ENCODE assay signal across 8 cellular contexts in genomic region chr1:229271448-229272120, GRCh38. TPM values are rescaled to one million over a fixed set of nuclear protein-coding genes. Genes with fewer than 3 reads are reported as not detected.
DNase-seq lines count a peak whose midpoint lies in the region; ATAC-seq and TF ChIP-seq lines count a peak whose summit lies in the region.

No MANE protein-coding gene starts in this region.

- TF ChIP-seq POLR2A in gastroesophageal sphincter (IDR thresholded peaks at IDR 0.05) = no peak

- H3K27ac Mint-ChIP-seq in activated CD8-positive, alpha-beta memory T cell treated with anti-CD3 and anti-CD28 coated beads, Interleukin-2, amount 10 ng/mL, durations not matched to agents 7 days and 5 days = peak overlapping the region; percentile 64
- peak overlapping the region; percentile 89 for H3K27ac Mint-ChIP-seq in osteocyte (ENCODE audit: unreplicated experiment)

- ATAC-seq in activated CD8-positive, alpha-beta memory T cell treated with anti-CD3 and anti-CD28 coated beads, Interleukin-2, amount 10 ng/mL, durations not matched to agents 7 days and 5 days = peak; percentile 71
- ATAC-seq in HG02759 (IDR thresholded peaks at IDR 0.05; ENCODE audit: unreplicated experiment) = peak; percentile 49
- peak; percentile 33 for ATAC-seq in gastroesophageal sphincter

- H3K36me3 ChIP-seq in gastroesophageal sphincter = peaks cover 0 to 4% of the 10 kb centered on the region in 2 donors

- no peaks in the 10 kb centered on the region for H3K27me3 Mint-ChIP-seq in activated CD8-positive, alpha-beta memory T cell treated with anti-CD3 and anti-CD28 coated beads, Interleukin-2, amount 10 ng/mL, durations not matched to agents 7 days and 5 days
- H3K27me3 Mint-ChIP-seq in osteocyte (ENCODE audit: unreplicated experiment) = no peaks in the 10 kb centered on the region

- H3K9me3 Mint-ChIP-seq in activated CD8-positive, alpha-beta memory T cell treated with anti-CD3 and anti-CD28 coated beads, Interleukin-2, amount 10 ng/mL, durations not matched to agents 7 days and 5 days (ENCODE audit: low read depth) = peaks cover 4% of the 10 kb centered on the region
- H3K9me3 Mint-ChIP-seq in osteocyte (ENCODE audit: unreplicated experiment) = peaks cover 9% of the 10 kb centered on the region

- no peaks in the 10 kb centered on the region for H3K27me3 ChIP-seq in gastroesophageal sphincter

- H3K4me1 Mint-ChIP-seq in activated CD8-positive, alpha-beta memory T cell treated with anti-CD3 and anti-CD28 coated beads, Interleukin-2, amount 10 ng/mL, durations not matched to agents 7 days and 5 days = peaks cover 24% of the 10 kb centered on the region
- H3K4me1 Mint-ChIP-seq in osteocyte (ENCODE audit: unreplicated experiment) = peaks cover 41% of the 10 kb centered on the region

- DNase-seq in activated CD8-positive, alpha-beta memory T cell treated with anti-CD3 and anti-CD28 coated beads, Interleukin-2, amount 10 ng/mL, durations not matched to agents 7 days and 5 days = peak; percentile 58
- DNase-seq in activated CD8-positive, alpha-beta memory T cell treated with anti-CD3 and anti-CD28 coated beads for 24 hours = no peak
- peak; percentile 36 for DNase-seq in NCI-H345 (lab: John Stamatoyannopoulos, UW)
- DNase-seq in activated T-helper 9 cell treated with anti-CD3 and anti-CD28 coated beads, Interleukin-2, amount 50 U/mL, for 16 hours (ENCODE audit: low read depth) = peak; percentile 17
- DNase-seq in osteocyte (ENCODE audit: extremely low spot score, unreplicated experiment) = no peak
- no peak for DNase-seq in H4 (ENCODE audit: low spot score)

- peak overlapping the region; percentile 84 to 96 for H3K4me3 ChIP-seq in gastroesophageal sphincter

- H3K27ac ChIP-seq in gastroesophageal sphincter = peak overlapping the region; percentile 71 to 95 (median 94)

- H3K9me3 ChIP-seq in gastroesophageal sphincter = peaks cover 0 to 10% (median 0%) of the 10 kb centered on the region in 3 donors

- no peak for TF ChIP-seq EP300 in gastroesophageal sphincter (IDR thresholded peaks at IDR 0.05)

- peak in 1 of 4 experiments; percentile 46 for TF ChIP-seq CTCF in gastroesophageal sphincter (IDR thresholded peaks at IDR 0.05)
- TF ChIP-seq CTCF in osteocyte (IDR thresholded peaks at IDR 0.05) = peak; percentile 27

- peaks cover 6 to 75% (median 29%) of the 10 kb centered on the region in 3 donors for H3K4me1 ChIP-seq in gastroesophageal sphincter

- 0% methylated on average over 7 to 9 of the region's 31 CpGs for WGBS in gastroesophageal sphincter (ENCODE audit: low coverage in 1 of 2), 2 donors

- H3K36me3 Mint-ChIP-seq in activated CD8-positive, alpha-beta memory T cell treated with anti-CD3 and anti-CD28 coated beads, Interleukin-2, amount 10 ng/mL, durations not matched to agents 7 days and 5 days = peaks cover 15% of the 10 kb centered on the region
- peaks cover 7% of the 10 kb centered on the region for H3K36me3 Mint-ChIP-seq in osteocyte (ENCODE audit: unreplicated experiment)

- peak overlapping the region; percentile 85 for H3K4me3 Mint-ChIP-seq in activated CD8-positive, alpha-beta memory T cell treated with anti-CD3 and anti-CD28 coated beads, Interleukin-2, amount 10 ng/mL, durations not matched to agents 7 days and 5 days
- H3K4me3 Mint-ChIP-seq in osteocyte (ENCODE audit: unreplicated experiment) = peak overlapping the region; percentile 97

- CTCF ChIA-PET in activated CD8-positive, alpha-beta memory T cell treated with anti-CD3 and anti-CD28 coated beads, Interleukin-2, amount 10 ng/mL, durations not matched to agents 7 days and 5 days (lab: Charles Lee) = interaction anchor here (0.6 to 1.9 kb wide), 6 partner anchors 13 to 210 kb away, joined by 3 to 5 read pairs (median 4); partner anchors contain the start of gene CCSAP

RNA-seq across cellular contexts. Expression of gene RAB4A, which starts 0.7 kb away (rescaled TPM):
- total RNA-seq in activated CD8-positive, alpha-beta memory T cell treated with anti-CD3 and anti-CD28 coated beads, Interleukin-2, amount 10 ng/mL, durations not matched to agents 7 days and 5 days = 10 to 100 TPM; 26.5 to 27.2 TPM
- total RNA-seq in gastroesophageal sphincter = 100 to 1,000 TPM in 3 of 4 donors, 10 to 100 TPM in 1; 69.3 to 136 (median 116) TPM
- total RNA-seq in osteocyte = 51.9 and 53.1 TPM in 2 replicates
- 11.1 and 14.0 TPM in 2 replicates for total RNA-seq in H4 (2014; rRNA removed; shearing (Covaris generic))

Comparison
In these comparisons a context has a peak if more than half of its experiments do, and no peak if none do; other contexts are left out.
1. DNase-seq: peak in activated CD8-positive, alpha-beta memory T cell treated with anti-CD3 and anti-CD28 coated beads, Interleukin-2, amount 10 ng/mL, durations not matched to agents 7 days and 5 days (single experiment), NCI-H345 (single experiment) and activated T-helper 9 cell treated with anti-CD3 and anti-CD28 coated beads, Interleukin-2, amount 50 U/mL, for 16 hours (single experiment); none in activated CD8-positive, alpha-beta memory T cell treated with anti-CD3 and anti-CD28 coated beads for 24 hours (single experiment), osteocyte (single experiment) and H4 (single experiment).
2. Peak in every context shown above with its lines, with median percentiles within 50 percentile points of each other: ATAC-seq.